Comparison of ENCODE assay signal across 9 cellular contexts in genomic region chr14:91363776-91364523, GRCh38. TPM values are rescaled to one million over a fixed set of nuclear protein-coding genes. Genes with fewer than 3 reads are reported as not detected.
DNase-seq lines count a peak whose midpoint lies in the region; ATAC-seq and TF ChIP-seq lines count a peak whose summit lies in the region.
"Had no signal": no experiment of that assay in that cellular context is flagged by ENCODE, and none has a peak within 500 bp of the region (broad histone marks: within the 10 kb centered on the region; RNA-seq: fewer than 3 reads in every experiment).

No MANE protein-coding gene starts in this region.

- no peak for TF ChIP-seq EP300 in gastroesophageal sphincter (IDR thresholded peaks at IDR 0.05)

- H3K36me3 ChIP-seq in gastroesophageal sphincter (no peaks in the 10 kb centered on the region), vagina (no peaks in the 10 kb centered on the region)

- ATAC-seq in GM21367 (IDR thresholded peaks at IDR 0.05; ENCODE audit: unreplicated experiment) (peak; percentile 45), HG03520 (IDR thresholded peaks at IDR 0.05; ENCODE audit: unreplicated experiment) (peak; percentile 41), gastroesophageal sphincter (peak; percentile 35)
- no peak for ATAC-seq in activated T-cell treated with anti-CD3 and anti-CD28 coated beads, Interleukin-2, amount 50 U/mL, for 4 hours

- no peaks in the 10 kb centered on the region for H3K27me3 ChIP-seq in gastroesophageal sphincter
- H3K27me3 ChIP-seq in vagina, result no peaks in the 10 kb centered on the region

- H3K9me3 ChIP-seq in gastroesophageal sphincter, result no peaks in the 10 kb centered on the region
- no peaks in the 10 kb centered on the region for H3K9me3 ChIP-seq in vagina

- TF ChIP-seq POLR2A in gastroesophageal sphincter (IDR thresholded peaks at IDR 0.05) (no peak), vagina (IDR thresholded peaks at IDR 0.05) (no peak)

- H3K4me3 Mint-ChIP-seq in activated T-cell treated with anti-CD3 and anti-CD28 coated beads, Interleukin-2, amount 50 U/mL, for 4 hours, result no peak overlapping the region

- TF ChIP-seq CTCF in GM13977 (IDR thresholded peaks at IDR 0.05; ENCODE audit: extremely low read depth, insufficient read depth, missing control alignments) (peak; percentile 31), gastroesophageal sphincter (IDR thresholded peaks at IDR 0.05) (no peak), vagina (IDR thresholded peaks at IDR 0.05) (no peak)

- peaks cover 4% of the 10 kb centered on the region for H3K36me3 Mint-ChIP-seq in activated T-cell treated with anti-CD3 and anti-CD28 coated beads, Interleukin-2, amount 50 U/mL, for 4 hours (ENCODE audit: insufficient read depth)

- H3K4me1 ChIP-seq in gastroesophageal sphincter (peaks cover 0 to 4% (median 0%) of the 10 kb centered on the region in 3 donors), vagina (peaks cover 10% of the 10 kb centered on the region)

- WGBS in gastroesophageal sphincter (ENCODE audit: low coverage in 1 of 2), 2 donors, result 58 to 82% methylated on average over 4 to 5 of the region's 10 CpGs

- H3K4me3 ChIP-seq in gastroesophageal sphincter, result no peak overlapping the region
- no peak overlapping the region for H3K4me3 ChIP-seq in vagina

- peaks cover 83% of the 10 kb centered on the region for H3K4me1 Mint-ChIP-seq in activated T-cell treated with anti-CD3 and anti-CD28 coated beads, Interleukin-2, amount 50 U/mL, for 4 hours (ENCODE audit: low read depth)

- DNase-seq in GM13977 (ENCODE audit: low spot score) (peak; percentile 75), vagina (ENCODE audit: extremely low spot score in 2 of 2) (no peak), NCI-H128 (lab: John Stamatoyannopoulos, UW; ENCODE audit: unreplicated experiment) (no peak)
- no peak for DNase-seq in activated CD4-positive, alpha-beta T cell treated with anti-CD3 and anti-CD28 coated beads, Interleukin-2, amount 50 U/mL, for 4 hours
- no peak for DNase-seq in activated T-cell treated with anti-CD3 and anti-CD28 coated beads, Interleukin-2, amount 50 U/mL, for 4 hours

- in situ Hi-C loops in GM13977 (cut with MboI; ENCODE audit: low pct_unique_long_range_greater_than_20kb, low sequenced_read_pairs, unreplicated experiment), result no loop called here

- intact Hi-C loops in vagina (cut with DNase I), result no loop called here

- H3K9me3 Mint-ChIP-seq in activated T-cell treated with anti-CD3 and anti-CD28 coated beads, Interleukin-2, amount 50 U/mL, for 4 hours, result no peaks in the 10 kb centered on the region

- no peaks in the 10 kb centered on the region for H3K27me3 Mint-ChIP-seq in activated T-cell treated with anti-CD3 and anti-CD28 coated beads, Interleukin-2, amount 50 U/mL, for 4 hours (ENCODE audit: low read depth)

- no peak overlapping the region for H3K27ac ChIP-seq in gastroesophageal sphincter
- H3K27ac ChIP-seq in vagina, result no peak overlapping the region
- H3K27ac ChIP-seq: parathyroid adenoma had no signal

RNA-seq across cellular contexts. Expression of gene CCDC88C, which starts 53.7 kb away (rescaled TPM):
- total RNA-seq in gastroesophageal sphincter, result 10 to 100 TPM in 1 of 4 donors, 1 to 10 TPM in 3; 2.0 to 10.1 (median 4.9) TPM
- 42.2 TPM for total RNA-seq in vagina
- total RNA-seq in activated T-cell treated with anti-CD3 and anti-CD28 coated beads, Interleukin-2, amount 50 U/mL, for 4 hours, result 10 to 100 TPM; 50.3 to 60.2 (median 58.2) TPM

Comparison
In these comparisons a context has a peak if more than half of its experiments do, and no peak if none do; other contexts are left out.
1. ATAC-seq: peak in GM21367 (single experiment), HG03520 (single experiment) and gastroesophageal sphincter (single experiment); none in activated T-cell treated with anti-CD3 and anti-CD28 coated beads, Interleukin-2, amount 50 U/mL, for 4 hours (0 of 2).